Comparison of ENCODE assay signal across 8 cellular contexts in the genomic region with DNA sequence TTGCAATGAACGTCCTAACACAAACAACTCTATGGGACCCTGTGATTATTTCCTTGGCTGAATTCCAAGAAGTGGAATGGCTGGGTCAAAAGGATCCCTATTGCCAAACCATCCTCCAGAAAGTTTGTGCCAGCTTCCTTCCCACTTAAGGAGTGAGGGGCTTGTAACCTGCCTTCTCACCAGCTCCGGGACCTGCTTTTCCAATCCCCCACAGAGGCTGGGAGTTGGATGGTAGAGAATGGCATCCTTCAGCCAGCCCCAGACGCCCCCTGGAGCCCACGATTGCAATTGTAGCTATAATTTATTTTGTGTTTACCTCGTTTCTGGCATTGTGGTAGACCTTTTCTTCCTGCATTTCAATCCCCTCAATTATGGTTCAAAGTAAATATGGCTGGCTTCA. TPM values are rescaled to one million over a fixed set of nuclear protein-coding genes. Genes with fewer than 3 reads are reported as not detected.
DNase-seq lines count a peak whose midpoint lies in the region; ATAC-seq and TF ChIP-seq lines count a peak whose summit lies in the region.

No MANE protein-coding gene starts in this region.

- 2 to 9% (median 6%) methylated on average over 5 of the region's 5 CpGs for WGBS in heart left ventricle, 4 donors
- WGBS in endodermal cell (ENCODE audit: insufficient coverage in 1 of 2, insufficient read length in 1 of 2), 2 experiments: 33 to 100% methylated on average over 1 to 5 of the region's 5 CpGs
- WGBS in testis, 2 donors: 13 to 16% methylated on average over 5 of the region's 5 CpGs

- TF ChIP-seq CTCF in heart left ventricle (IDR thresholded peaks at IDR 0.05) (peak in 10 of 12 donors; percentile 13 to 47 (median 26)), endodermal cell (conservative IDR thresholded peaks at IDR 0.05) (peak; percentile 86), testis (IDR thresholded peaks at IDR 0.05) (peak in 2 of 3 experiments; percentile 35 to 51), natural killer cell (IDR thresholded peaks at IDR 0.05) (no peak)

- no peak overlapping the region for H3K9ac ChIP-seq in endodermal cell (ENCODE audit: extremely low read depth, low read length, poor library complexity, severe bottlenecking)

- H3K4me1 Mint-ChIP-seq in endodermal cell (peaks cover 8% of the 10 kb centered on the region), natural killer cell (no peaks in the 10 kb centered on the region)

- DNase-seq in heart left ventricle (no peak), Right ventricle myocardium inferior (ENCODE audit: missing footprints) (no peak), NCI-H524 (lab: John Stamatoyannopoulos, UW) (peak; percentile 42 to 78), endodermal cell (peak; percentile 86), testis (peak; percentile 49), natural killer cell (no peak), NCI-H1436 (lab: John Stamatoyannopoulos, UW) (no peak)

- TF ChIP-seq POLR2A in heart left ventricle (IDR thresholded peaks at IDR 0.05) (no peak), testis (IDR thresholded peaks at IDR 0.05) (no peak)

- peaks cover 32% of the 10 kb centered on the region for H3K27me3 Mint-ChIP-seq in endodermal cell (ENCODE audit: insufficient read depth)
- peaks cover 7 to 53% of the 10 kb centered on the region in 2 donors for H3K27me3 Mint-ChIP-seq in natural killer cell (ENCODE audit: low read depth in 2 of 2)

- ATAC-seq in heart left ventricle (no peak), Right ventricle myocardium inferior (no peak), natural killer cell (no peak), HG02884 (IDR thresholded peaks at IDR 0.05; ENCODE audit: unreplicated experiment) (no peak)

- H3K9me3 Mint-ChIP-seq in endodermal cell: no peaks in the 10 kb centered on the region
- no peaks in the 10 kb centered on the region for H3K9me3 Mint-ChIP-seq in natural killer cell

- intact Hi-C loops in heart left ventricle (cut with DNase I) (loop anchor here (5.0 to 10.0 kb wide), 6 partner anchors 61 to 401 kb away; no protein-coding TSS in a partner anchor), Right ventricle myocardium inferior (cut with DNase I) (no loop called here), testis (cut with DNase I; ENCODE audit: low total_unique reads) (no loop called here), natural killer cell (cut with micrococcal nuclease) (no loop called here)

- H3K36me3 Mint-ChIP-seq in endodermal cell (ENCODE audit: low read depth): no peaks in the 10 kb centered on the region
- no peaks in the 10 kb centered on the region for H3K36me3 Mint-ChIP-seq in natural killer cell

- H3K36me3 ChIP-seq in heart left ventricle (no peaks in the 10 kb centered on the region), endodermal cell (ENCODE audit: control insufficient read depth, insufficient read depth, low read length) (no peaks in the 10 kb centered on the region), testis (ENCODE audit: low read depth, missing control alignments) (no peaks in the 10 kb centered on the region)

- H3K27ac ChIP-seq in heart left ventricle (no peak overlapping the region), endodermal cell (ENCODE audit: low read depth, low read length) (no peak overlapping the region), testis (no peak overlapping the region)

- H3K4me3 Mint-ChIP-seq in endodermal cell (no peak overlapping the region), natural killer cell (no peak overlapping the region)

- H3K4me1 ChIP-seq in heart left ventricle: peaks cover 0 to 19% (median 0%) of the 10 kb centered on the region in 12 donors
- no peaks in the 10 kb centered on the region for H3K4me1 ChIP-seq in endodermal cell (ENCODE audit: control insufficient read depth, insufficient read depth, low read length)
- H3K4me1 ChIP-seq in testis: peaks cover 4% of the 10 kb centered on the region

- H3K4me3 ChIP-seq in heart left ventricle: no peak overlapping the region
- H3K4me3 ChIP-seq in endodermal cell (ENCODE audit: low read length): no peak overlapping the region
- no peak overlapping the region for H3K4me3 ChIP-seq in testis

- H3K27ac Mint-ChIP-seq in endodermal cell (no peak overlapping the region), natural killer cell (no peak overlapping the region)

- H3K9me3 ChIP-seq in heart left ventricle (no peaks in the 10 kb centered on the region), endodermal cell (ENCODE audit: control insufficient read depth, low read length) (no peaks in the 10 kb centered on the region), testis (no peaks in the 10 kb centered on the region)

- H3K27me3 ChIP-seq in heart left ventricle (peaks cover 0 to 25% (median 14%) of the 10 kb centered on the region in 9 donors), endodermal cell (ENCODE audit: control insufficient read depth, insufficient read depth, low read length, poor library complexity, severe bottlenecking) (peaks cover 10% of the 10 kb centered on the region), testis (no peaks in the 10 kb centered on the region)

RNA-seq across cellular contexts. Expression of gene ZDHHC22, which starts 9.7 kb away (rescaled TPM):
- total RNA-seq in heart left ventricle (under 1 TPM in 1 of 9 donors, not detected in 8; 0.12 TPM), Right ventricle myocardium inferior (not detected), endodermal cell (1 to 10 TPM in 1 of 2 donors, under 1 TPM in 1; 0.38 to 1.7 TPM), testis (1 to 10 TPM; 1.7 to 3.2 TPM), natural killer cell (not detected)
- polyA plus RNA-seq in heart left ventricle (not detected), testis (ENCODE audit: insufficient read depth, low read depth, low replicate concordance) (0.84 TPM)
- 9.5 TPM for polyA plus RNA-seq in endodermal cell (2013, experiment 1 of 2)
- 8.9 TPM for polyA plus RNA-seq in endodermal cell (2013, experiment 2 of 2)

RNA-seq across cellular contexts. Expression of gene TMEM63C, which starts 30.4 kb away (rescaled TPM):
- total RNA-seq in heart left ventricle: 1 to 10 TPM in 6 of 9 donors, under 1 TPM in 2, not detected in 1; 0.48 to 3.7 (median 1.7) TPM
- 1 to 10 TPM in 1 of 2 donors, under 1 TPM in 1; 0.01 to 4.0 TPM for polyA plus RNA-seq in heart left ventricle
- total RNA-seq in Right ventricle myocardium inferior: 2.7 TPM
- total RNA-seq in endodermal cell: 1 to 10 TPM; 1.1 to 1.6 TPM
- 3.0 TPM for polyA plus RNA-seq in endodermal cell (2013, experiment 1 of 2)
- polyA plus RNA-seq in endodermal cell (2013, experiment 2 of 2): 3.4 TPM
- 10 to 100 TPM; 14.1 to 20.7 TPM for total RNA-seq in testis
- 21.0 TPM for polyA plus RNA-seq in testis (ENCODE audit: insufficient read depth, low read depth, low replicate concordance)
- 1 to 10 TPM; 1.5 to 5.1 (median 2.1) TPM for total RNA-seq in natural killer cell

RNA-seq across cellular contexts. Expression of gene CIPC, which starts 53.2 kb away (rescaled TPM):
- 10 to 100 TPM; 44.5 to 85.9 (median 66.7) TPM for total RNA-seq in heart left ventricle
- 10 to 100 TPM; 10.9 to 27.0 TPM for polyA plus RNA-seq in heart left ventricle
- total RNA-seq in Right ventricle myocardium inferior: 72.7 TPM
- total RNA-seq in endodermal cell: 10 to 100 TPM; 16.2 to 22.5 TPM
- polyA plus RNA-seq in endodermal cell (2013, experiment 1 of 2): 19.9 TPM
- polyA plus RNA-seq in endodermal cell (2013, experiment 2 of 2): 21.3 TPM
- total RNA-seq in testis: 10 to 100 TPM; 44.5 to 48.3 TPM
- 23.4 TPM for polyA plus RNA-seq in testis (ENCODE audit: insufficient read depth, low read depth, low replicate concordance)
- total RNA-seq in natural killer cell: 10 to 100 TPM in 1 of 3 donors, 1 to 10 TPM in 2; 7.1 to 10.0 (median 9.9) TPM

Comparison
In these comparisons a context has a peak if more than half of its experiments do, and no peak if none do; other contexts are left out.
1. intact Hi-C loops: an anchor here in heart left ventricle (5.0 to 10.0 kb wide); none called in Right ventricle myocardium inferior, testis and natural killer cell.
2. DNase-seq: peak in NCI-H524 (2 of 2), endodermal cell (single experiment) and testis (single experiment); none in heart left ventricle (0 of 5), Right ventricle myocardium inferior (single experiment), natural killer cell (single experiment) and NCI-H1436 (single experiment).